1 cellular context compared by ENCODE assay signal in genomic region chr16:11742041-11742535, GRCh38.
TF ChIP-seq lines count a peak whose summit lies in the region.

No MANE protein-coding gene starts in this region.

TF ChIP-seq in HepG2, 621 proteins besides CTCF, POLR2A, EP300 and RAD21 (continued from another document and continues in another):
- no peak for TF ChIP-seq ZBTB40 (IDR thresholded peaks at IDR 0.05)
- peak; percentile 15; the same call in 1 of the 2 replicates for TF ChIP-seq ZBTB40 (CRISPR knock-in tag; IDR thresholded peaks at IDR 0.05)
- no peak for TF ChIP-seq U2AF1 (optimal IDR thresholded peaks at IDR 0.05; ENCODE audit: low read depth, low read length)
- no peak; the same call in 1 of the 2 replicates for TF ChIP-seq HBP1 (CRISPR knock-in tag; IDR thresholded peaks at IDR 0.05; ENCODE audit: low read depth)
- peak; percentile 72; the same call in 1 of the 2 replicates for TF ChIP-seq BRD4 (CRISPR knock-in tag; IDR thresholded peaks at IDR 0.05)
- peak; percentile 6; the same call in 1 of the 2 replicates for TF ChIP-seq SIX1 (CRISPR knock-in tag; IDR thresholded peaks at IDR 0.05; ENCODE audit: borderline replicate concordance)
- TF ChIP-seq ZNF281 (CRISPR knock-in tag; IDR thresholded peaks at IDR 0.05; ENCODE audit: borderline replicate concordance): no peak
- TF ChIP-seq HMGXB3 (CRISPR knock-in tag; IDR thresholded peaks at IDR 0.05; ENCODE audit: borderline replicate concordance): no peak
- TF ChIP-seq ZNF44 (CRISPR knock-in tag; IDR thresholded peaks at IDR 0.05): no peak
- no peak for TF ChIP-seq PRPF4 (IDR thresholded peaks at IDR 0.05; ENCODE audit: low read depth, low read length, poor library complexity, severe bottlenecking)
- no peak for TF ChIP-seq MEIS2 (CRISPR knock-in tag; IDR thresholded peaks at IDR 0.05)
- no peak for TF ChIP-seq ZNF512 (CRISPR knock-in tag; IDR thresholded peaks at IDR 0.05)
- no peak for TF ChIP-seq MXD3 (CRISPR knock-in tag; IDR thresholded peaks at IDR 0.05)
- peak; percentile 24; the same call in 1 of the 2 replicates for TF ChIP-seq ZNF746 (CRISPR knock-in tag; IDR thresholded peaks at IDR 0.05)
- TF ChIP-seq ZGPAT (CRISPR knock-in tag; IDR thresholded peaks at IDR 0.05): no peak
- TF ChIP-seq ZNF234 (CRISPR knock-in tag; conservative IDR thresholded peaks at IDR 0.05): no peak
- peak; percentile 22; the same call in 1 of the 2 replicates for TF ChIP-seq ZNF766 (CRISPR knock-in tag; IDR thresholded peaks at IDR 0.05; ENCODE audit: borderline replicate concordance)
- TF ChIP-seq KDM5B (CRISPR knock-in tag; IDR thresholded peaks at IDR 0.05; ENCODE audit: borderline replicate concordance): 0 out of 2 replicates have a peak, but pooled peaks have one; percentile 9
- no peak for TF ChIP-seq ZFX (CRISPR knock-in tag; IDR thresholded peaks at IDR 0.05; ENCODE audit: low read depth)
- peak; percentile 13; the same call in 1 of the 2 replicates for TF ChIP-seq GATAD2A (CRISPR knock-in tag; IDR thresholded peaks at IDR 0.05)
- no peak; the same call in 1 of the 2 replicates for TF ChIP-seq ZSCAN31 (CRISPR knock-in tag; IDR thresholded peaks at IDR 0.05; ENCODE audit: low read depth)
- TF ChIP-seq ZNF629 (CRISPR knock-in tag; conservative IDR thresholded peaks at IDR 0.05): 0 out of 2 replicates have a peak, but pooled peaks have one; percentile 24
- TF ChIP-seq MED8 (CRISPR knock-in tag; IDR thresholded peaks at IDR 0.05; ENCODE audit: insufficient replicate concordance): peak; percentile 15
- TF ChIP-seq GMEB2 (CRISPR knock-in tag; IDR thresholded peaks at IDR 0.05; ENCODE audit: low read depth): no peak
- TF ChIP-seq ZBTB46 (CRISPR knock-in tag; IDR thresholded peaks at IDR 0.05; ENCODE audit: borderline replicate concordance): 0 out of 2 replicates have a peak, but pooled peaks have one; percentile 14
